ENCODE assay signal across 14 cellular contexts in genomic region chr4:167555338-167556022, GRCh38.
DNase-seq lines count a peak whose midpoint lies in the region; ATAC-seq and TF ChIP-seq lines count a peak whose summit lies in the region.
"Had no signal": no experiment of that assay in that cellular context is flagged by ENCODE, and none has a peak within 500 bp of the region (broad histone marks: within the 10 kb centered on the region; RNA-seq: fewer than 3 reads in every experiment).

No MANE protein-coding gene starts in this region.

- H3K9me2 ChIP-seq in MM.1S (replicated peaks; ENCODE audit: insufficient read depth, low read length): no peaks in the 10 kb centered on the region

- H3F3A ChIP-seq in MM.1S (ENCODE audit: insufficient read depth, low read length): no peaks in the 10 kb centered on the region

- no peaks in the 10 kb centered on the region for H3K79me2 ChIP-seq in MM.1S (ENCODE audit: low read length)

- no peaks in the 10 kb centered on the region for H3K9me3 ChIP-seq in MM.1S (replicated peaks; ENCODE audit: insufficient read depth, low read length)
- H3K9me3 ChIP-seq: SJSA1, thyroid gland had no signal

- no peak overlapping the region for H2AFZ ChIP-seq in MM.1S (ENCODE audit: low read length)

- H3K9ac ChIP-seq in MM.1S (ENCODE audit: low read length): no peak overlapping the region

- no peaks in the 10 kb centered on the region for H3K27me3 ChIP-seq in MM.1S (replicated peaks; ENCODE audit: insufficient read depth, low read length)
- H3K27me3 ChIP-seq: SJSA1, thyroid gland had no signal

- no peaks in the 10 kb centered on the region for H3K4me1 ChIP-seq in MM.1S (ENCODE audit: low read length)
- H3K4me1 ChIP-seq: SJSA1, thyroid gland had no signal

- ATAC-seq in GM19324 (IDR thresholded peaks at IDR 0.05; ENCODE audit: low FRiP score, unreplicated experiment) (peak; percentile 84), HG02642 (IDR thresholded peaks at IDR 0.05; ENCODE audit: poor library complexity, unreplicated experiment) (peak; percentile 57), HG03378 (IDR thresholded peaks at IDR 0.05; ENCODE audit: unreplicated experiment) (peak; percentile 85)

- no peak for TF ChIP-seq CTCF in MM.1S (IDR thresholded peaks at IDR 0.05; ENCODE audit: low read length)

- no peak overlapping the region for H3K4me3 ChIP-seq in MM.1S (ENCODE audit: low read length)
- H3K4me3 ChIP-seq: SJSA1, thyroid gland had no signal

- DNase-seq in kidney glomerular epithelial cell (lab: John Stamatoyannopoulos, UW) (peak; percentile 53), NCI-H526 treated with DMSO at 0.1 percent for 48 hours (lab: John Stamatoyannopoulos, UW) (no peak), MM.1S (no peak), NCI-H1417 treated with DMSO at 0.1 percent for 48 hours (lab: John Stamatoyannopoulos, UW) (no peak), SIG-M5 treated with dmso at 0.1 percent for 504 hours (lab: John Stamatoyannopoulos, UW; ENCODE audit: unreplicated experiment) (no peak)
- DNase-seq: CD4-positive, CD25-positive, alpha-beta regulatory T cell; NCI-H1436 treated with DMSO at 0.1 percent for 48 hours; NK-92 treated with Interleukin-12 subunit alpha and Interleukin-12 subunit beta, amount 100 ng/mL, for 24 hours; stimulated activated CD4-positive, alpha-beta T cell treated with anti-CD3 and anti-CD28 coated beads, Interleukin-12 subunit alpha, Interleukin-12 subunit beta, amount 100 ng/mL, for 4 hours; thyroid gland had no signal

- no peaks in the 10 kb centered on the region for H4K20me1 ChIP-seq in MM.1S (ENCODE audit: insufficient read depth, low read length)

- no peaks in the 10 kb centered on the region for H3K36me3 ChIP-seq in MM.1S (replicated peaks; ENCODE audit: insufficient read depth, low read length)
- H3K36me3 ChIP-seq: SJSA1, thyroid gland had no signal

- H3K4me2 ChIP-seq in MM.1S (ENCODE audit: low read depth, low read length): no peak overlapping the region

- H3K27ac ChIP-seq in MM.1S (ENCODE audit: low read length): no peak overlapping the region
- H3K27ac ChIP-seq: SJSA1, thyroid gland had no signal
